7 cellular contexts compared by ENCODE assay signal in the genomic region with DNA sequence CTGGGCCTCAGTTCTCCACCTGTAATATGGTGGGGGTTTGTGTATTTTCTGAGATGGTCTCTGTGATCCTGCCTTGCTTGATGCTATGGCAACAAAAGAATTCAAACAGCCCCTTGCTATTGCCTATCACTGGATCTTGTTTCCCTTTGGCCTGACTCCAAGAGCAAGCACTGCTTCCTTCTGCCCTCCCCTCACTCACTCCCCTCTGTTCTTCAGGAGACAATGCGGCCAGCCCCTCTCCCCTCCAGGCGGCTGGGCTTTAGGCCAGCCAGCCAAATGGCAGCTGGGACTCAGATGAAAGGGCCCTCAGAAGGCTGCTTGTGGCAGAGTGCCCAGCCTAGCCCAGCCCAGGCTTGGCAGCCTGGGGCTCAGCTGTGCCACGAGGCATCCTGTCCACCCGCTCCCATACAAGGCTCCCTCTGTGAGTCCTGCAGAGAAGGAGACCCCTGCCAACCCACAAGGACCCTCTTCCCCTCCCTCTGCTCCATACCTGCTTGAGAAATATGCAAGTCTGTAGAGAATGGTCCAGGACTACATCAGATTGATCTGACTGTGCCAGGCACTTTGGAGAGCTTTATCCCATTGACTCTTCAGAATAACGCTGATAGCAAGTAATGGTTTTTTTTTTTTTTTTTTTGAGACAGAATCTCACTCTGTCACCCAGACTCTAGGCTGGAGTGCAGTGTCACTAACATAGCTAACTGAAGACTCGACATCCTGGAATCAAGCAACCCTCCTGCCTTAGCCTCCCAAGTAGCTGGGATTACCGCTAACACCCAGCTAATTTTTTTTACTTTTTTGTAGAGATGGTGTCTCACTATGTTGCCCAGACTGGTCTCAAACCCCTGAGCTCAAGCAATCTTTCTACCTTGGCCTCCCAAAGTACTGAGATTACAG. TPM values are rescaled to one million over a fixed set of nuclear protein-coding genes. Genes with fewer than 3 reads are reported as not detected.
A peak's percentile ranks its signal among the peaks of the same experiment; 100 is the strongest.
DNase-seq lines count a peak whose midpoint lies in the region; ATAC-seq, FAIRE-seq and TF ChIP-seq lines count a peak whose summit lies in the region.

No MANE protein-coding gene starts in this region.

- no peak overlapping the region for H3K4me3 ChIP-seq in left ventricle myocardium inferior
- H3K4me3 ChIP-seq in small intestine (ENCODE audit: low read depth in 1 of 2, low read length in 2 of 2), result no peak overlapping the region

- H3K4me1 ChIP-seq in left ventricle myocardium inferior (peaks cover 11% of the 10 kb centered on the region), small intestine (ENCODE audit: control insufficient read depth in 2 of 2, insufficient read depth in 1 of 2, low read depth in 1 of 2, low read length in 1 of 2) (peaks cover 0 to 2% of the 10 kb centered on the region in 2 donors)

- H3K9me3 ChIP-seq in left ventricle myocardium inferior (replicated peaks) (no peaks in the 10 kb centered on the region), small intestine (ENCODE audit: control insufficient read depth, low read depth) (no peaks in the 10 kb centered on the region)

- FAIRE-seq in small intestine (lab: Jason Lieb, UNC), result no peak

- H3K27ac ChIP-seq in left ventricle myocardium inferior (replicated peaks) (no peak overlapping the region), small intestine (ENCODE audit: low read depth in 1 of 2, low read length in 1 of 2) (no peak overlapping the region)

- WGBS in small intestine, 3 donors, result 16 to 29% (median 28%) methylated on average over 7 of the region's 7 CpGs

- no peaks in the 10 kb centered on the region for H3K36me3 ChIP-seq in left ventricle myocardium inferior
- H3K36me3 ChIP-seq in small intestine (ENCODE audit: control insufficient read depth in 2 of 2, insufficient read depth in 2 of 2, low read length in 2 of 2), result no peaks in the 10 kb centered on the region

- intact Hi-C loops in left ventricle myocardium inferior (cut with micrococcal nuclease), result no loop called here

- no peak for TF ChIP-seq CTCF in left ventricle myocardium inferior (IDR thresholded peaks at IDR 0.05; ENCODE audit: borderline replicate concordance)

- DNase-seq in NCI-H1092 (lab: John Stamatoyannopoulos, UW) (peak; percentile 100), left ventricle myocardium inferior (peak; percentile 55), small intestine (peak; percentile 53)

- ATAC-seq in SK-N-SH treated with all-trans-retinoic acid at 6 μM for 48 hours (peak; percentile 92), GM21723 (IDR thresholded peaks at IDR 0.05; ENCODE audit: unreplicated experiment) (no peak), HG03139 (IDR thresholded peaks at IDR 0.05; ENCODE audit: unreplicated experiment) (no peak), GM18868 (IDR thresholded peaks at IDR 0.05; ENCODE audit: unreplicated experiment) (no peak)

- H3K27me3 ChIP-seq in left ventricle myocardium inferior (ENCODE audit: low read depth) (no peaks in the 10 kb centered on the region), small intestine (ENCODE audit: control insufficient read depth in 2 of 2, insufficient read depth in 2 of 2, low read length in 2 of 2) (no peaks in the 10 kb centered on the region)

TF ChIP-seq in SK-N-SH treated with all-trans-retinoic acid at 6 μM for 48 hours, 23 proteins besides CTCF, POLR2A, EP300 and RAD21 (continues in another document):
- TF ChIP-seq PPARA (CRISPR knock-in tag; IDR thresholded peaks at IDR 0.05; ENCODE audit: borderline replicate concordance) (no peak), ZNF565 (CRISPR knock-in tag; conservative IDR thresholded peaks at IDR 0.05; ENCODE audit: low read depth) (no peak), ESRRG (CRISPR knock-in tag; IDR thresholded peaks at IDR 0.05) (no peak), TCF4 (CRISPR knock-in tag; IDR thresholded peaks at IDR 0.05; ENCODE audit: borderline replicate concordance) (peak; percentile 77; the same call in 1 of the 2 replicates), BACH2 (CRISPR knock-in tag; IDR thresholded peaks at IDR 0.05; ENCODE audit: borderline replicate concordance) (no peak), ZFP30 (CRISPR knock-in tag; IDR thresholded peaks at IDR 0.05) (no peak), ZNF70 (CRISPR knock-in tag; IDR thresholded peaks at IDR 0.05) (0 out of 2 replicates have a peak, but pooled peaks have one; percentile 5), TOX (CRISPR knock-in tag; IDR thresholded peaks at IDR 0.05; ENCODE audit: borderline replicate concordance) (no peak), ARNTL (CRISPR knock-in tag; IDR thresholded peaks at IDR 0.05; ENCODE audit: borderline replicate concordance, low read depth) (no peak), ZFP3 (CRISPR knock-in tag; IDR thresholded peaks at IDR 0.05) (no peak), ZNF8 (CRISPR knock-in tag; IDR thresholded peaks at IDR 0.05) (no peak), CSDC2 (CRISPR knock-in tag; IDR thresholded peaks at IDR 0.05) (no peak), SNAI2 (CRISPR knock-in tag; IDR thresholded peaks at IDR 0.05) (no peak)
- TF ChIP-seq, protein P1, sequence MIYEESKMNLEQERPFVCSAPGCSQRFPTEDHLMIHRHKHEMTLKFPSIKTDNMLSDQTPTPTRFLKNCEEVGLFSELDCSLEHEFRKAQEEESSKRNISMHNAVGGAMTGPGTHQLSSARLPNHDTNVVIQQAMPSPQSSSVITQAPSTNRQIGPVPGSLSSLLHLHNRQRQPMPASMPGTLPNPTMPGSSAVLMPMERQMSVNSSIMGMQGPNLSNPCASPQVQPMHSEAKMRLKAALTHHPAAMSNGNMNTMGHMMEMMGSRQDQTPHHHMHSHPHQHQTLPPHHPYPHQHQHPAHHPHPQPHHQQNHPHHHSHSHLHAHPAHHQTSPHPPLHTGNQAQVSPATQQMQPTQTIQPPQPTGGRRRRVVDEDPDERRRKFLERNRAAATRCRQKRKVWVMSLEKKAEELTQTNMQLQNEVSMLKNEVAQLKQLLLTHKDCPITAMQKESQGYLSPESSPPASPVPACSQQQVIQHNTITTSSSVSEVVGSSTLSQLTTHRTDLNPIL (CRISPR knock-in tag; IDR thresholded peaks at IDR 0.05; ENCODE audit: low read depth), result no peak
- TF ChIP-seq, protein P2, sequence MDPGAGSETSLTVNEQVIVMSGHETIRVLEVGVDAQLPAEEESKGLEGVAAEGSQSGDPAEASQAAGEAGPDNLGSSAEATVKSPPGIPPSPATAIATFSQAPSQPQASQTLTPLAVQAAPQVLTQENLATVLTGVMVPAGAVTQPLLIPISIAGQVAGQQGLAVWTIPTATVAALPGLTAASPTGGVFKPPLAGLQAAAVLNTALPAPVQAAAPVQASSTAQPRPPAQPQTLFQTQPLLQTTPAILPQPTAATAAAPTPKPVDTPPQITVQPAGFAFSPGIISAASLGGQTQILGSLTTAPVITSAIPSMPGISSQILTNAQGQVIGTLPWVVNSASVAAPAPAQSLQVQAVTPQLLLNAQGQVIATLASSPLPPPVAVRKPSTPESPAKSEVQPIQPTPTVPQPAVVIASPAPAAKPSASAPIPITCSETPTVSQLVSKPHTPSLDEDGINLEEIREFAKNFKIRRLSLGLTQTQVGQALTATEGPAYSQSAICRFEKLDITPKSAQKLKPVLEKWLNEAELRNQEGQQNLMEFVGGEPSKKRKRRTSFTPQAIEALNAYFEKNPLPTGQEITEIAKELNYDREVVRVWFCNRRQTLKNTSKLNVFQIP (CRISPR knock-in tag; IDR thresholded peaks at IDR 0.05; ENCODE audit: borderline replicate concordance, low read depth), result no peak
- TF ChIP-seq, protein P3, sequence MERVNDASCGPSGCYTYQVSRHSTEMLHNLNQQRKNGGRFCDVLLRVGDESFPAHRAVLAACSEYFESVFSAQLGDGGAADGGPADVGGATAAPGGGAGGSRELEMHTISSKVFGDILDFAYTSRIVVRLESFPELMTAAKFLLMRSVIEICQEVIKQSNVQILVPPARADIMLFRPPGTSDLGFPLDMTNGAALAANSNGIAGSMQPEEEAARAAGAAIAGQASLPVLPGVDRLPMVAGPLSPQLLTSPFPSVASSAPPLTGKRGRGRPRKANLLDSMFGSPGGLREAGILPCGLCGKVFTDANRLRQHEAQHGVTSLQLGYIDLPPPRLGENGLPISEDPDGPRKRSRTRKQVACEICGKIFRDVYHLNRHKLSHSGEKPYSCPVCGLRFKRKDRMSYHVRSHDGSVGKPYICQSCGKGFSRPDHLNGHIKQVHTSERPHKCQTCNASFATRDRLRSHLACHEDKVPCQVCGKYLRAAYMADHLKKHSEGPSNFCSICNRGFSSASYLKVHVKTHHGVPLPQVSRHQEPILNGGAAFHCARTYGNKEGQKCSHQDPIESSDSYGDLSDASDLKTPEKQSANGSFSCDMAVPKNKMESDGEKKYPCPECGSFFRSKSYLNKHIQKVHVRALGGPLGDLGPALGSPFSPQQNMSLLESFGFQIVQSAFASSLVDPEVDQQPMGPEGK (CRISPR knock-in tag; IDR thresholded peaks at IDR 0.05; ENCODE audit: borderline replicate concordance), result no peak
- TF ChIP-seq, protein P4, sequence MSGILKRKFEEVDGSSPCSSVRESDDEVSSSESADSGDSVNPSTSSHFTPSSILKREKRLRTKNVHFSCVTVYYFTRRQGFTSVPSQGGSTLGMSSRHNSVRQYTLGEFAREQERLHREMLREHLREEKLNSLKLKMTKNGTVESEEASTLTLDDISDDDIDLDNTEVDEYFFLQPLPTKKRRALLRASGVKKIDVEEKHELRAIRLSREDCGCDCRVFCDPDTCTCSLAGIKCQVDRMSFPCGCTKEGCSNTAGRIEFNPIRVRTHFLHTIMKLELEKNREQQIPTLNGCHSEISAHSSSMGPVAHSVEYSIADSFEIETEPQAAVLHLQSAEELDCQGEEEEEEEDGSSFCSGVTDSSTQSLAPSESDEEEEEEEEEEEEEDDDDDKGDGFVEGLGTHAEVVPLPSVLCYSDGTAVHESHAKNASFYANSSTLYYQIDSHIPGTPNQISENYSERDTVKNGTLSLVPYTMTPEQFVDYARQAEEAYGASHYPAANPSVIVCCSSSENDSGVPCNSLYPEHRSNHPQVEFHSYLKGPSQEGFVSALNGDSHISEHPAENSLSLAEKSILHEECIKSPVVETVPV (CRISPR knock-in tag; IDR thresholded peaks at IDR 0.05), result no peak

RNA-seq across cellular contexts. Expression of a gene that starts 7.6 kb away (rescaled TPM):
- 0.16 TPM for total RNA-seq in left ventricle myocardium inferior
- polyA plus RNA-seq in small intestine, result 10 to 100 TPM in 1 of 3 donors, 1 to 10 TPM in 2; 4.9 to 11.1 (median 5.4) TPM

RNA-seq across cellular contexts. Expression of a gene that starts 33.0 kb away (rescaled TPM):
- 0.25 TPM for total RNA-seq in left ventricle myocardium inferior
- 10 to 100 TPM in 1 of 3 donors, under 1 TPM in 1, not detected in 1; 0.54 to 17.5 TPM for polyA plus RNA-seq in small intestine

RNA-seq across cellular contexts. Expression of a gene that starts 36.2 kb away (rescaled TPM):
- 15.4 TPM for total RNA-seq in left ventricle myocardium inferior
- polyA plus RNA-seq in small intestine, result 10 to 100 TPM; 15.1 to 23.5 (median 17.2) TPM

RNA-seq across cellular contexts. Expression of a gene that starts 49.0 kb away (rescaled TPM):
- 295 TPM for total RNA-seq in left ventricle myocardium inferior
- 100 to 1,000 TPM; 172 to 381 (median 172) TPM for polyA plus RNA-seq in small intestine
